8 cellular contexts compared by ENCODE assay signal in genomic region chr4:101191302-101192098, GRCh38.
DNase-seq lines count a peak whose midpoint lies in the region; ATAC-seq, FAIRE-seq and TF ChIP-seq lines count a peak whose summit lies in the region.

No MANE protein-coding gene starts in this region.

- H3K27me3 ChIP-seq in HepG2 (ENCODE audit: control insufficient read depth in 1 of 2, insufficient read depth in 2 of 2, low read length in 2 of 2): no peaks in the 10 kb centered on the region

- H3K36me3 ChIP-seq in HepG2 (replicated peaks in 1 of 2; ENCODE audit: control insufficient read depth in 1 of 2, insufficient read depth in 2 of 2, low read length in 2 of 2): no peaks in the 10 kb centered on the region

- intact Hi-C loops in HepG2 (cut with micrococcal nuclease; ENCODE audit: unreplicated experiment): no loop called here

- TF ChIP-seq EP300 in HepG2 (IDR thresholded peaks at IDR 0.05; ENCODE audit: low read depth in 2 of 2, low read length in 2 of 2) (no peak), HepG2 (CRISPR knock-in tag; IDR thresholded peaks at IDR 0.05; ENCODE audit: borderline replicate concordance) (no peak)

- in situ Hi-C loops in HepG2 (cut with HindIII; ENCODE audit: extremely low pct_ligation_motif_present, low pct_unique_long_range_greater_than_20kb): loop anchor here (10.0 kb wide), 1 partner anchor 153 kb away; the partner anchor contains the start of gene PPP3CA

- H4K20me1 ChIP-seq in HepG2 (ENCODE audit: insufficient read depth, low read length): no peaks in the 10 kb centered on the region

- TF ChIP-seq RAD21 in HepG2 (CRISPR knock-in tag; IDR thresholded peaks at IDR 0.05): no peak

- no peak overlapping the region for H3K9ac ChIP-seq in HepG2 (ENCODE audit: insufficient read depth, low read depth, low read length)

- peak overlapping the region; percentile 50 to 83 for H3K27ac ChIP-seq in coronary artery
- H3K27ac ChIP-seq in HepG2 (ENCODE audit: extremely low read length, insufficient read depth, low read length): peak overlapping the region; percentile 11
- peak overlapping the region; percentile 28 for H3K27ac ChIP-seq in substantia nigra (ENCODE audit: low read depth, low read length, poor library complexity, severe bottlenecking)

- POLR2A ChIA-PET in HepG2 (lab: Yijun Ruan, JAX): no interaction called here
- POLR2A ChIA-PET in HEK293T (lab: Yijun Ruan, JAX): no interaction called here

- no peaks in the 10 kb centered on the region for H3K9me3 ChIP-seq in HepG2 (ENCODE audit: low read length)

- DNase-seq in NCI-H1092 treated with DMSO at 0.1 percent for 48 hours (lab: John Stamatoyannopoulos, UW) (peak; percentile 49), coronary artery (ENCODE audit: low spot score) (peak; percentile 89), HepG2 (ENCODE audit: low spot score) (no peak), substantia nigra (lab: John Stamatoyannopoulos, UW) (peak in 46 of 49 donors; percentile 3 to 85 (median 51)), HEK293T (ENCODE audit: extremely low spot score) (no peak), hepatic stellate cell (ENCODE audit: low spot score) (no peak)
- no peak for DNase-seq in stimulated activated naive CD8-positive, alpha-beta T cell treated with anti-CD3 and anti-CD28 coated beads, Interleukin-15, Interleukin-2, amounts not matched to agents 100 U/mL and 50 U/mL, for 24 hours

- H3K4me3 ChIP-seq in coronary artery (peak overlapping the region; percentile 57), HepG2 (replicated peaks in 1 of 3; ENCODE audit: insufficient read depth in 1 of 3, low read depth in 2 of 3, low read length in 3 of 3) (no peak overlapping the region)

- no TSS peak for BruUV-seq in HepG2 (replicated peaks; lab: Mats Ljungman, UMichigan)

- ATAC-seq in HepG2 (peak; percentile 68), GM19023 (IDR thresholded peaks at IDR 0.05; ENCODE audit: unreplicated experiment) (no peak)
- ATAC-seq in stimulated activated naive CD8-positive, alpha-beta T cell treated with anti-CD3 and anti-CD28 coated beads, Interleukin-15, Interleukin-2, amounts not matched to agents 100 U/mL and 50 U/mL, for 24 hours: no peak

- no peak overlapping the region for H3K4me2 ChIP-seq in HepG2 (ENCODE audit: low read depth, low read length)

- no peak overlapping the region for H2AFZ ChIP-seq in HepG2 (ENCODE audit: low read length)

- WGBS in HepG2 (ENCODE audit: low lambda C conversion rate): 90% methylated on average over 2 of the region's 4 CpGs

- peaks cover 45% of the 10 kb centered on the region for H3K4me1 ChIP-seq in HepG2 (ENCODE audit: insufficient read depth, low read length)

- H3K79me2 ChIP-seq in HepG2 (ENCODE audit: insufficient read depth, low read length): no peaks in the 10 kb centered on the region

- TF ChIP-seq POLR2A in HepG2 (IDR thresholded peaks at IDR 0.05; ENCODE audit: insufficient read depth in 1 of 2, low read depth in 2 of 2, low read length in 2 of 2): no peak

- CTCF ChIA-PET in HepG2 (lab: Yijun Ruan, JAX; ENCODE audit: low intra/inter-chr PET ratio, low total read pairs) (no interaction called here), HEK293T (lab: Yijun Ruan, JAX) (no interaction called here)

- no peak for TF ChIP-seq CTCF in coronary artery (IDR thresholded peaks at IDR 0.05)
- TF ChIP-seq CTCF in HepG2 (CRISPR knock-in tag; IDR thresholded peaks at IDR 0.05): no peak

- FAIRE-seq in HepG2 (lab: Jason Lieb, UNC): no peak

TF ChIP-seq in HepG2, 621 proteins besides CTCF, POLR2A, EP300 and RAD21:
- TF ChIP-seq RARA (CRISPR knock-in tag; IDR thresholded peaks at IDR 0.05): peak; percentile 46
- TF ChIP-seq ZBTB3 (CRISPR knock-in tag; IDR thresholded peaks at IDR 0.05; ENCODE audit: borderline replicate concordance, low read depth): no peak
- TF ChIP-seq POGZ (CRISPR knock-in tag; IDR thresholded peaks at IDR 0.05): 0 out of 2 replicates have a peak, but pooled peaks have one; percentile 8
- peak; percentile 76 for TF ChIP-seq BCL6 (CRISPR knock-in tag; IDR thresholded peaks at IDR 0.05)
- TF ChIP-seq THAP7 (CRISPR knock-in tag; IDR thresholded peaks at IDR 0.05): no peak
- no peak for TF ChIP-seq ETS1 (CRISPR knock-in tag; IDR thresholded peaks at IDR 0.05)
TF ChIP-seq in HepG2: peak in this region for 3.

TF ChIP-seq in HEK293T, 16 proteins besides CTCF, POLR2A, EP300 and RAD21:
- TF ChIP-seq FOXA1 (IDR thresholded peaks at IDR 0.05) (no peak), BHLHE40 (IDR thresholded peaks at IDR 0.05; ENCODE audit: borderline replicate concordance) (no peak), ARNT (IDR thresholded peaks at IDR 0.05) (no peak), FOXK2 (IDR thresholded peaks at IDR 0.05) (no peak), FOXM1 (IDR thresholded peaks at IDR 0.05; ENCODE audit: borderline replicate concordance) (no peak), HDGF (IDR thresholded peaks at IDR 0.05; ENCODE audit: borderline replicate concordance) (no peak), CTBP1 (IDR thresholded peaks at IDR 0.05; ENCODE audit: borderline replicate concordance) (no peak), SP1 (IDR thresholded peaks at IDR 0.05) (no peak), PKNOX1 (IDR thresholded peaks at IDR 0.05) (no peak), NFRKB (IDR thresholded peaks at IDR 0.05) (no peak), TARDBP (IDR thresholded peaks at IDR 0.05) (no peak), SUZ12 (IDR thresholded peaks at IDR 0.05) (no peak), LEF1 (IDR thresholded peaks at IDR 0.05; ENCODE audit: borderline replicate concordance) (no peak), ELF4 (IDR thresholded peaks at IDR 0.05) (no peak), ZNF384 (IDR thresholded peaks at IDR 0.05) (no peak), L3MBTL2 (conservative IDR thresholded peaks at IDR 0.05) (no peak)

Comparison
In these comparisons a context has a peak if more than half of its experiments do, and no peak if none do; other contexts are left out.
1. DNase-seq: peak in NCI-H1092 treated with DMSO at 0.1 percent for 48 hours (single experiment), coronary artery (single experiment) and substantia nigra (46 of 49); none in HepG2 (single experiment), HEK293T (single experiment), hepatic stellate cell (single experiment) and stimulated activated naive CD8-positive, alpha-beta T cell treated with anti-CD3 and anti-CD28 coated beads, Interleukin-15, Interleukin-2, amounts not matched to agents 100 U/mL and 50 U/mL, for 24 hours (single experiment).
2. H3K27ac ChIP-seq: peak in every context shown above with its lines; median percentile 66 in coronary artery; 28 in substantia nigra; 11 in HepG2.